ENCODE assay signal across 8 cellular contexts in the genomic region with DNA sequence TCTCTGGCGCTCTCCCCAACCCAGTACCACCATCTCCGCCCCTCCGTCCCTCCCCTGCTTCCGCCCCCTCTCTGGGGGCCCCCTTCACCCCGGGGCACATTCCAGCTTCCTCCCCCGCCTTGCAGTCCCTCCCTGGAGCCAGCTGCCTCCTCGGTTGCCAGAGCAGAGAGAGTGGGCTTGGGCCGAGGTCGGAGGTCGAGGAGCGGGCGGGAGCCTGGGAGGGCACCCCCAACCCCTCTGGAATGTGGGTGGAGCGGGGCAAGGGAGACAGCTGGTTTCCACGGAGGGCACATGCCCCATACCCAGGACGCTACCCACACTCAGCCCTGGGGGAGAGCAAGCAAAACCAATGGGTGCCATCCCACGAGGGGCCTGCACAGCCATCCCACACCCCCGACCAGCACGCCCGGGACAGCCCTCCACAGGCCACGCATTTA. TPM values are rescaled to one million over a fixed set of nuclear protein-coding genes. Genes with fewer than 3 reads are reported as not detected.
DNase-seq lines count a peak whose midpoint lies in the region; ATAC-seq, FAIRE-seq and TF ChIP-seq lines count a peak whose summit lies in the region.

No MANE protein-coding gene starts in this region.

- H3K4me3 ChIP-seq in cardiac muscle cell (no peak overlapping the region), bronchial epithelial cell (ENCODE audit: low read depth, low read length) (peak overlapping the region; percentile 75)

- peak overlapping the region; percentile 52 for H3K27ac ChIP-seq in cardiac muscle cell

- H3K27me3 ChIP-seq in cardiac muscle cell (no peaks in the 10 kb centered on the region), bronchial epithelial cell (ENCODE audit: control insufficient read depth, insufficient read depth, low read length) (no peaks in the 10 kb centered on the region)

- TF ChIP-seq CTCF in cardiac muscle cell (IDR thresholded peaks at IDR 0.05; ENCODE audit: low read depth, low read length), result no peak
- no peak for TF ChIP-seq CTCF in bronchial epithelial cell (IDR thresholded peaks at IDR 0.05; ENCODE audit: insufficient read depth, low read length, severe bottlenecking)
- no peak for TF ChIP-seq CTCF in omental fat pad (IDR thresholded peaks at IDR 0.05)

- H3K36me3 ChIP-seq in cardiac muscle cell, result peaks cover 5% of the 10 kb centered on the region
- H3K36me3 ChIP-seq in bronchial epithelial cell (ENCODE audit: control insufficient read depth, insufficient read depth, low read length), result no peaks in the 10 kb centered on the region

- intact Hi-C loops in left cardiac atrium (cut with DNase I), result no loop called here

- H3K9me3 ChIP-seq in cardiac muscle cell (ENCODE audit: low read depth), result no peaks in the 10 kb centered on the region

- H3K4me1 ChIP-seq in cardiac muscle cell (ENCODE audit: low read depth), result peaks cover 41% of the 10 kb centered on the region

- ATAC-seq in left cardiac atrium (no peak), omental fat pad (ENCODE audit: low FRiP score) (no peak)

- FAIRE-seq in bronchial epithelial cell (lab: Jason Lieb, UNC), result no peak

- no peak for DNase-seq in cardiac muscle cell (ENCODE audit: low read depth in 1 of 2, low spot score in 1 of 2)
- no peak for DNase-seq in left cardiac atrium
- DNase-seq in bronchial epithelial cell (ENCODE audit: low read depth), result no peak
- DNase-seq in myocyte (ENCODE audit: low read depth), result peak; percentile 64
- DNase-seq in T1000 (lab: John Stamatoyannopoulos, UW), result no peak
- DNase-seq in NCI-H2107 (lab: John Stamatoyannopoulos, UW), result no peak
- no peak for DNase-seq in ureter (ENCODE audit: low spot score)
- no peak for DNase-seq in omental fat pad (ENCODE audit: low spot score)

RNA-seq across cellular contexts. Expression of a gene that starts 6.4 kb away (rescaled TPM):
- total RNA-seq in cardiac muscle cell, result 1,112 and 2,236 TPM in 2 replicates
- 716 and 851 TPM in 2 replicates for polyA plus RNA-seq in cardiac muscle cell
- 100 to 1,000 TPM; 229 to 379 TPM for total RNA-seq in left cardiac atrium
- total RNA-seq in bronchial epithelial cell, result 317 and 370 TPM in 2 replicates
- 441 and 497 TPM in 2 replicates for total RNA-seq in myocyte
- polyA plus RNA-seq in myocyte (2012), result 414 TPM
- 524 TPM for total RNA-seq in ureter
- total RNA-seq in omental fat pad, result 100 to 1,000 TPM; 292 to 484 (median 372) TPM

RNA-seq across cellular contexts. Expression of a gene that starts 12.6 kb away (rescaled TPM):
- total RNA-seq in cardiac muscle cell, result 31.2 and 44.9 TPM in 2 replicates
- polyA plus RNA-seq in cardiac muscle cell, result 34.0 and 34.4 TPM in 2 replicates
- 10 to 100 TPM; 19.2 to 21.4 TPM for total RNA-seq in left cardiac atrium
- 20.8 and 27.1 TPM in 2 replicates for total RNA-seq in bronchial epithelial cell
- total RNA-seq in myocyte, result 33.8 and 55.3 TPM in 2 replicates
- 66.6 TPM for polyA plus RNA-seq in myocyte (2012)
- 47.5 TPM for total RNA-seq in ureter
- 10 to 100 TPM; 47.2 to 69.1 (median 59.3) TPM for total RNA-seq in omental fat pad

RNA-seq across cellular contexts. Expression of a gene that starts 14.3 kb away (rescaled TPM):
- total RNA-seq in cardiac muscle cell (45.6 and 89.2 TPM in 2 replicates), left cardiac atrium (100 to 1,000 TPM in 1 of 2 donors, 10 to 100 TPM in 1; 58.7 to 148 TPM), bronchial epithelial cell (15.8 and 31.1 TPM in 2 replicates), myocyte (17.2 and 30.6 TPM in 2 replicates), ureter (121 TPM), omental fat pad (10 to 100 TPM; 24.5 to 68.6 (median 44.1) TPM)
- polyA plus RNA-seq in cardiac muscle cell, result 58.1 and 76.0 TPM in 2 replicates
- polyA plus RNA-seq in myocyte (2012), result 31.9 TPM

RNA-seq across cellular contexts. Expression of a gene that starts 21.2 kb away (rescaled TPM):
- total RNA-seq in cardiac muscle cell, result 188 and 355 TPM in 2 replicates
- 505 and 638 TPM in 2 replicates for polyA plus RNA-seq in cardiac muscle cell
- 100 to 1,000 TPM; 540 to 639 TPM for total RNA-seq in left cardiac atrium
- total RNA-seq in bronchial epithelial cell, result 8.7 and 14.8 TPM in 2 replicates
- total RNA-seq in myocyte, result 46.5 and 61.9 TPM in 2 replicates
- 193 TPM for polyA plus RNA-seq in myocyte (2012)
- total RNA-seq in ureter, result 144 TPM
- total RNA-seq in omental fat pad, result 10 to 100 TPM; 46.4 to 76.0 (median 60.2) TPM

RNA-seq across cellular contexts. Expression of a gene that starts 23.0 kb away (rescaled TPM):
- total RNA-seq in cardiac muscle cell (13.0 and 16.9 TPM in 2 replicates), left cardiac atrium (not detected), bronchial epithelial cell (not detected in 2 replicates), myocyte (not detected in 2 replicates), ureter (0.70 TPM), omental fat pad (not detected)
- 0.34 and 0.44 TPM in 2 replicates for polyA plus RNA-seq in cardiac muscle cell
- polyA plus RNA-seq in myocyte (2012), result 0.35 TPM
